In genomic region chr1:114671011-114671938, GRCh38 we compare ENCODE assay signal across 9 cellular contexts. TPM values are rescaled to one million over a fixed set of nuclear protein-coding genes. Genes with fewer than 3 reads are reported as not detected.
DNase-seq lines count a peak whose midpoint lies in the region; ATAC-seq and TF ChIP-seq lines count a peak whose summit lies in the region.
"Had no signal": no experiment of that assay in that cellular context is flagged by ENCODE, and none has a peak within 500 bp of the region (broad histone marks: within the 10 kb centered on the region; RNA-seq: fewer than 3 reads in every experiment).

No MANE protein-coding gene starts in this region.

- no peaks in the 10 kb centered on the region for H3K9me3 Mint-ChIP-seq in activated T-helper 2 cell treated with anti-CD3 and anti-CD28 coated beads, Interferon-gamma antibody, Interleukin-2, Interleukin-4, amounts not matched to agents 10 μg/mL and 5 μg/mL and 100 μg/mL, durations not matched to agents 14 hours and 24 hours and 36 hours

- H3K4me1 Mint-ChIP-seq in T-helper 17 cell, result peaks cover 16% of the 10 kb centered on the region
- peaks cover 4% of the 10 kb centered on the region for H3K4me1 Mint-ChIP-seq in activated T-helper 2 cell treated with anti-CD3 and anti-CD28 coated beads, Interferon-gamma antibody, Interleukin-2, Interleukin-4, amounts not matched to agents 10 μg/mL and 5 μg/mL and 100 μg/mL, durations not matched to agents 14 hours and 24 hours and 36 hours (ENCODE audit: low read depth)

- in situ Hi-C loops in GM13977 (cut with MboI; ENCODE audit: low pct_unique_long_range_greater_than_20kb, low sequenced_read_pairs, unreplicated experiment), result no loop called here

- no peak overlapping the region for H3K27ac Mint-ChIP-seq in T-helper 17 cell
- H3K27ac Mint-ChIP-seq in activated T-helper 2 cell treated with anti-CD3 and anti-CD28 coated beads, Interferon-gamma antibody, Interleukin-2, Interleukin-4, amounts not matched to agents 10 μg/mL and 5 μg/mL and 100 μg/mL, durations not matched to agents 14 hours and 24 hours and 36 hours, result no peak overlapping the region

- no peak for DNase-seq in AG09309 (ENCODE audit: low read depth)
- DNase-seq in GM13977 (ENCODE audit: low spot score), result peak; percentile 44
- no peak for DNase-seq in T-helper 17 cell
- DNase-seq in right cardiac atrium, result no peak
- DNase-seq in activated T-helper 2 cell treated with anti-CD3 and anti-CD28 coated beads, Interferon-gamma antibody, Interleukin-2, Interleukin-4, amounts not matched to agents 10 μg/mL and 5 μg/mL and 100 μg/mL, durations not matched to agents 14 hours and 24 hours and 36 hours (ENCODE audit: low spot score), result no peak
- no peak for DNase-seq in testis

- H3K4me1 ChIP-seq in right cardiac atrium (ENCODE audit: control insufficient read depth, insufficient read depth, low read length) (no peaks in the 10 kb centered on the region), testis (no peaks in the 10 kb centered on the region)

- peak overlapping the region; percentile 52 for H3K4me3 Mint-ChIP-seq in T-helper 17 cell
- H3K4me3 Mint-ChIP-seq in activated T-helper 2 cell treated with anti-CD3 and anti-CD28 coated beads, Interferon-gamma antibody, Interleukin-2, Interleukin-4, amounts not matched to agents 10 μg/mL and 5 μg/mL and 100 μg/mL, durations not matched to agents 14 hours and 24 hours and 36 hours (ENCODE audit: low read depth), result no peak overlapping the region

- H3K27ac ChIP-seq in right cardiac atrium (ENCODE audit: low read length), result no peak overlapping the region
- no peak overlapping the region for H3K27ac ChIP-seq in testis

- H3K27me3 Mint-ChIP-seq in T-helper 17 cell, result peaks cover 35% of the 10 kb centered on the region
- H3K27me3 Mint-ChIP-seq in activated T-helper 2 cell treated with anti-CD3 and anti-CD28 coated beads, Interferon-gamma antibody, Interleukin-2, Interleukin-4, amounts not matched to agents 10 μg/mL and 5 μg/mL and 100 μg/mL, durations not matched to agents 14 hours and 24 hours and 36 hours (ENCODE audit: low read depth), result peaks cover 39% of the 10 kb centered on the region

- H3K9me3 ChIP-seq in T-helper 17 cell (ENCODE audit: control insufficient read depth, low read length, poor library complexity, severe bottlenecking) (no peaks in the 10 kb centered on the region), right cardiac atrium (ENCODE audit: control insufficient read depth, low read length) (no peaks in the 10 kb centered on the region), testis (no peaks in the 10 kb centered on the region)

- TF ChIP-seq POLR2A in testis (IDR thresholded peaks at IDR 0.05), result no peak

- H3K27me3 ChIP-seq in right cardiac atrium (ENCODE audit: control insufficient read depth, insufficient read depth) (no peaks in the 10 kb centered on the region), testis (no peaks in the 10 kb centered on the region)

- peak; percentile 6 for TF ChIP-seq CTCF in AG09309 (IDR thresholded peaks at IDR 0.05; ENCODE audit: control insufficient read depth, insufficient read depth, low read depth, low read length, missing control alignments)
- TF ChIP-seq CTCF in GM13977 (IDR thresholded peaks at IDR 0.05; ENCODE audit: extremely low read depth, insufficient read depth, missing control alignments), result peak; percentile 24
- no peak for TF ChIP-seq CTCF in testis (IDR thresholded peaks at IDR 0.05)

- H3K4me3 ChIP-seq in AG09309 (ENCODE audit: control insufficient read depth, low read depth, low read length) (no peak overlapping the region), right cardiac atrium (ENCODE audit: low read length) (peak overlapping the region; percentile 53), testis (peak overlapping the region in 1 of 2 donors; percentile 81)

- H3K36me3 ChIP-seq in testis (ENCODE audit: low read depth, missing control alignments), result no peaks in the 10 kb centered on the region

- H3K36me3 Mint-ChIP-seq in T-helper 17 cell (ENCODE audit: low read depth), result peaks cover 3% of the 10 kb centered on the region
- no peaks in the 10 kb centered on the region for H3K36me3 Mint-ChIP-seq in activated T-helper 2 cell treated with anti-CD3 and anti-CD28 coated beads, Interferon-gamma antibody, Interleukin-2, Interleukin-4, amounts not matched to agents 10 μg/mL and 5 μg/mL and 100 μg/mL, durations not matched to agents 14 hours and 24 hours and 36 hours (ENCODE audit: low read depth)

- WGBS in right cardiac atrium, result 67% methylated on average over 9 of the region's 9 CpGs
- 59 to 66% methylated on average over 9 of the region's 9 CpGs for WGBS in testis, 2 donors

- intact Hi-C loops in right cardiac atrium (cut with DNase I), result no loop called here
- intact Hi-C loops in activated T-helper 2 cell treated with anti-CD3 and anti-CD28 coated beads, Interferon-gamma antibody, Interleukin-2, Interleukin-4, amounts not matched to agents 10 μg/mL and 5 μg/mL and 100 μg/mL, durations not matched to agents 14 hours and 24 hours and 36 hours (cut with micrococcal nuclease), result loop anchor here (2.0 to 5.0 kb wide), 4 partner anchors 89 to 694 kb away; partner anchors contain the start of genes BCAS2 and OLFML3
- intact Hi-C loops in testis (cut with DNase I; ENCODE audit: low total_unique reads), result no loop called here

- no peak for ATAC-seq in T-helper 17 cell
- no peak for ATAC-seq in right cardiac atrium
- ATAC-seq in HG03457 (IDR thresholded peaks at IDR 0.05; ENCODE audit: unreplicated experiment), result no peak
- ATAC-seq in HG03135 (IDR thresholded peaks at IDR 0.05; ENCODE audit: unreplicated experiment), result no peak

RNA-seq across cellular contexts. Expression of gene DENND2C, which starts 1.4 kb away (rescaled TPM):
- total RNA-seq in T-helper 17 cell, result 1 to 10 TPM; 1.1 to 5.1 TPM
- total RNA-seq in right cardiac atrium, result 1 to 10 TPM; 2.2 to 3.7 (median 2.6) TPM
- polyA plus RNA-seq in right cardiac atrium, result 1.5 TPM
- total RNA-seq in activated T-helper 2 cell treated with anti-CD3 and anti-CD28 coated beads, Interferon-gamma antibody, Interleukin-2, Interleukin-4, amounts not matched to agents 10 μg/mL and 5 μg/mL and 100 μg/mL, durations not matched to agents 14 hours and 24 hours and 36 hours, result 0.21 and 0.30 TPM in 2 replicates
- total RNA-seq in testis, result 10 to 100 TPM; 15.0 to 18.8 TPM
- 10.5 TPM for polyA plus RNA-seq in testis (ENCODE audit: insufficient read depth, low read depth, low replicate concordance)

RNA-seq across cellular contexts. Expression of gene AMPD1, which starts 24.1 kb away (rescaled TPM):
- total RNA-seq in T-helper 17 cell (not detected), right cardiac atrium (not detected), testis (under 1 TPM in 1 of 2 donors, not detected in 1; 0.12 TPM)
- polyA plus RNA-seq in right cardiac atrium (not detected), testis (ENCODE audit: insufficient read depth, low read depth, low replicate concordance) (1.5 TPM)
- not detected in 2 replicates for total RNA-seq in activated T-helper 2 cell treated with anti-CD3 and anti-CD28 coated beads, Interferon-gamma antibody, Interleukin-2, Interleukin-4, amounts not matched to agents 10 μg/mL and 5 μg/mL and 100 μg/mL, durations not matched to agents 14 hours and 24 hours and 36 hours
- total RNA-seq: T-helper 2 cell treated with Interferon-gamma antibody and Interleukin-4, amounts not matched to agents 100 ng/mL and 5 ng/mL, for 36 hours had no signal

RNA-seq across cellular contexts. Expression of gene NRAS, which starts 45.3 kb away (rescaled TPM):
- total RNA-seq in T-helper 17 cell (10 to 100 TPM; 24.3 to 32.5 TPM), right cardiac atrium (10 to 100 TPM in 1 of 4 donors, 1 to 10 TPM in 3; 7.3 to 12.8 (median 8.9) TPM), testis (10 to 100 TPM; 22.8 to 24.6 TPM)
- polyA plus RNA-seq in right cardiac atrium (4.8 TPM), testis (ENCODE audit: insufficient read depth, low read depth, low replicate concordance) (17.4 TPM)
- total RNA-seq in activated T-helper 2 cell treated with anti-CD3 and anti-CD28 coated beads, Interferon-gamma antibody, Interleukin-2, Interleukin-4, amounts not matched to agents 10 μg/mL and 5 μg/mL and 100 μg/mL, durations not matched to agents 14 hours and 24 hours and 36 hours, result 63.3 and 64.5 TPM in 2 replicates

Comparison
In these comparisons a context has a peak if more than half of its experiments do, and no peak if none do; other contexts are left out.
1. CTCF ChIP-seq: peak in AG09309 (single experiment) and GM13977 (single experiment); none in testis (0 of 3).